ENCODE assay signal across 1 cellular context in the genomic region with DNA sequence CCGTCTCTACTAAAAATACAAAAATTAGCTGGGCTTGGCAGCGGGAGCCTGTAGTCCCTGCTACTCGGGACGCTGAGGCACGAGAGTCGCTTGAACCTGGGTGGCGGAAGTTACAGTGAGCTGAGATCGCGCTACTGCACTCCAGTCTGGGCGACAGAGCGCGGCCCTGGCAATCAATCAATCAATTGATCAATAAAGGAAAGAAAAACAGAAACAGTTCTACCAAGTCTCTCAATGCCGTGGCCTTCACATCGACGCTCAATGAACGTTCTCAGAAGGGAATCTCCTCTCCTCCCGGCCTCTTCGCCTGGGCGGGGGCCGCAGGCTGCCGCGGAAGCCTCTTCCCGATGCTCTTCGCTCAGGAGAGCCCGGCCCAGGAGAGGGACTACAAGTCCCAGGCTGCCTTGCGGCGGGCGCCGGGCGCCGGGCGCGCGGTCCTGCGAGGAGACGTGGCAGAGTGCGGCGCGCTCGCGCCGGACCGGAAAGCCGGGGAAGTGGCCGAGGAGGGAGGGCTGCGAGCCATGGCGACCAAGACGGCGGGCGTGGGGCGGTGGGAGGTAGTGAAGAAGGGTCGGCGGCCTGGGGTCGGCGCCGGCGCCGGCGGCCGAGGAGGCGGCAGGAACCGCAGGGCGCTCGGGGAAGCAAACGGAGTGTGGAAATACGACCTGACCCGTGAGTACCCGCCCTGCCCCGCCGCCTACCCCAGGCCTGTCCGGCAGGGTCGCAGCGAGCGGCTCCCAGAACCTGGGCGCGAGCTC.
TF ChIP-seq lines count a peak whose summit lies in the region.

A gene with protein sequence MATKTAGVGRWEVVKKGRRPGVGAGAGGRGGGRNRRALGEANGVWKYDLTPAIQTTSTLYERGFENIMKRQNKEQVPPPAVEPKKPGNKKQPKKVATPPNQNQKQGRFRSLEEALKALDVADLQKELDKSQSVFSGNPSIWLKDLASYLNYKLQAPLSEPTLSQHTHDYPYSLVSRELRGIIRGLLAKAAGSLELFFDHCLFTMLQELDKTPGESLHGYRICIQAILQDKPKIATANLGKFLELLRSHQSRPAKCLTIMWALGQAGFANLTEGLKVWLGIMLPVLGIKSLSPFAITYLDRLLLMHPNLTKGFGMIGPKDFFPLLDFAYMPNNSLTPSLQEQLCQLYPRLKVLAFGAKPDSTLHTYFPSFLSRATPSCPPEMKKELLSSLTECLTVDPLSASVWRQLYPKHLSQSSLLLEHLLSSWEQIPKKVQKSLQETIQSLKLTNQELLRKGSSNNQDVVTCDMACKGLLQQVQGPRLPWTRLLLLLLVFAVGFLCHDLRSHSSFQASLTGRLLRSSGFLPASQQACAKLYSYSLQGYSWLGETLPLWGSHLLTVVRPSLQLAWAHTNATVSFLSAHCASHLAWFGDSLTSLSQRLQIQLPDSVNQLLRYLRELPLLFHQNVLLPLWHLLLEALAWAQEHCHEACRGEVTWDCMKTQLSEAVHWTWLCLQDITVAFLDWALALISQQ (plus strand): TSS at position 471 of the 758 bp plus-strand sequence. CDS start 51 bp downstream, at position 522.

TF ChIP-seq in HepG2, 621 proteins besides CTCF, POLR2A, EP300 and RAD21 (continued from another document and continues in another):
- TF ChIP-seq, protein P1, sequence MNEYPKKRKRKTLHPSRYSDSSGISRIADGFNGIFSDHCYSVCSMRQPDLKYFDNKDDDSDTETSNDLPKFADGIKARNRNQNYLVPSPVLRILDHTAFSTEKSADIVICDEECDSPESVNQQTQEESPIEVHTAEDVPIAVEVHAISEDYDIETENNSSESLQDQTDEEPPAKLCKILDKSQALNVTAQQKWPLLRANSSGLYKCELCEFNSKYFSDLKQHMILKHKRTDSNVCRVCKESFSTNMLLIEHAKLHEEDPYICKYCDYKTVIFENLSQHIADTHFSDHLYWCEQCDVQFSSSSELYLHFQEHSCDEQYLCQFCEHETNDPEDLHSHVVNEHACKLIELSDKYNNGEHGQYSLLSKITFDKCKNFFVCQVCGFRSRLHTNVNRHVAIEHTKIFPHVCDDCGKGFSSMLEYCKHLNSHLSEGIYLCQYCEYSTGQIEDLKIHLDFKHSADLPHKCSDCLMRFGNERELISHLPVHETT (CRISPR knock-in tag; conservative IDR thresholded peaks at IDR 0.05): peak; percentile 66; the same call in 1 of the 2 replicates
- peak; percentile 85 for TF ChIP-seq XRCC5 (optimal IDR thresholded peaks at IDR 0.05; ENCODE audit: low read length)
- TF ChIP-seq ZFP82 (CRISPR knock-in tag; IDR thresholded peaks at IDR 0.05; ENCODE audit: borderline replicate concordance): peak; percentile 98
- TF ChIP-seq IKZF4 (CRISPR knock-in tag; IDR thresholded peaks at IDR 0.05; ENCODE audit: borderline replicate concordance, low read depth, not compliant biosample characterization): peak; percentile 90
- TF ChIP-seq, protein P2, sequence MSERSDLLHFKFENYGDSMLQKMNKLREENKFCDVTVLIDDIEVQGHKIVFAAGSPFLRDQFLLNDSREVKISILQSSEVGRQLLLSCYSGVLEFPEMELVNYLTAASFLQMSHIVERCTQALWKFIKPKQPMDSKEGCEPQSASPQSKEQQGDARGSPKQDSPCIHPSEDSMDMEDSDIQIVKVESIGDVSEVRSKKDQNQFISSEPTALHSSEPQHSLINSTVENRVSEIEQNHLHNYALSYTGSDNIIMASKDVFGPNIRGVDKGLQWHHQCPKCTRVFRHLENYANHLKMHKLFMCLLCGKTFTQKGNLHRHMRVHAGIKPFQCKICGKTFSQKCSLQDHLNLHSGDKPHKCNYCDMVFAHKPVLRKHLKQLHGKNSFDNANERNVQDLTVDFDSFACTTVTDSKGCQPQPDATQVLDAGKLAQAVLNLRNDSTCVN (CRISPR knock-in tag; IDR thresholded peaks at IDR 0.05; ENCODE audit: borderline replicate concordance): peak; percentile 47; the same call in 1 of the 2 replicates
- peak; percentile 56; the same call in 1 of the 2 replicates for TF ChIP-seq IRF2 (CRISPR knock-in tag; IDR thresholded peaks at IDR 0.05)
- TF ChIP-seq NCOA5 (CRISPR knock-in tag; IDR thresholded peaks at IDR 0.05): no peak
- TF ChIP-seq ZMYM4 (CRISPR knock-in tag; IDR thresholded peaks at IDR 0.05): no peak
- TF ChIP-seq ZNF225 (CRISPR knock-in tag; IDR thresholded peaks at IDR 0.05): peak; percentile 49; the same call in 1 of the 2 replicates
- TF ChIP-seq NR3C1 (CRISPR knock-in tag; IDR thresholded peaks at IDR 0.05): no peak
- TF ChIP-seq, protein P3, sequence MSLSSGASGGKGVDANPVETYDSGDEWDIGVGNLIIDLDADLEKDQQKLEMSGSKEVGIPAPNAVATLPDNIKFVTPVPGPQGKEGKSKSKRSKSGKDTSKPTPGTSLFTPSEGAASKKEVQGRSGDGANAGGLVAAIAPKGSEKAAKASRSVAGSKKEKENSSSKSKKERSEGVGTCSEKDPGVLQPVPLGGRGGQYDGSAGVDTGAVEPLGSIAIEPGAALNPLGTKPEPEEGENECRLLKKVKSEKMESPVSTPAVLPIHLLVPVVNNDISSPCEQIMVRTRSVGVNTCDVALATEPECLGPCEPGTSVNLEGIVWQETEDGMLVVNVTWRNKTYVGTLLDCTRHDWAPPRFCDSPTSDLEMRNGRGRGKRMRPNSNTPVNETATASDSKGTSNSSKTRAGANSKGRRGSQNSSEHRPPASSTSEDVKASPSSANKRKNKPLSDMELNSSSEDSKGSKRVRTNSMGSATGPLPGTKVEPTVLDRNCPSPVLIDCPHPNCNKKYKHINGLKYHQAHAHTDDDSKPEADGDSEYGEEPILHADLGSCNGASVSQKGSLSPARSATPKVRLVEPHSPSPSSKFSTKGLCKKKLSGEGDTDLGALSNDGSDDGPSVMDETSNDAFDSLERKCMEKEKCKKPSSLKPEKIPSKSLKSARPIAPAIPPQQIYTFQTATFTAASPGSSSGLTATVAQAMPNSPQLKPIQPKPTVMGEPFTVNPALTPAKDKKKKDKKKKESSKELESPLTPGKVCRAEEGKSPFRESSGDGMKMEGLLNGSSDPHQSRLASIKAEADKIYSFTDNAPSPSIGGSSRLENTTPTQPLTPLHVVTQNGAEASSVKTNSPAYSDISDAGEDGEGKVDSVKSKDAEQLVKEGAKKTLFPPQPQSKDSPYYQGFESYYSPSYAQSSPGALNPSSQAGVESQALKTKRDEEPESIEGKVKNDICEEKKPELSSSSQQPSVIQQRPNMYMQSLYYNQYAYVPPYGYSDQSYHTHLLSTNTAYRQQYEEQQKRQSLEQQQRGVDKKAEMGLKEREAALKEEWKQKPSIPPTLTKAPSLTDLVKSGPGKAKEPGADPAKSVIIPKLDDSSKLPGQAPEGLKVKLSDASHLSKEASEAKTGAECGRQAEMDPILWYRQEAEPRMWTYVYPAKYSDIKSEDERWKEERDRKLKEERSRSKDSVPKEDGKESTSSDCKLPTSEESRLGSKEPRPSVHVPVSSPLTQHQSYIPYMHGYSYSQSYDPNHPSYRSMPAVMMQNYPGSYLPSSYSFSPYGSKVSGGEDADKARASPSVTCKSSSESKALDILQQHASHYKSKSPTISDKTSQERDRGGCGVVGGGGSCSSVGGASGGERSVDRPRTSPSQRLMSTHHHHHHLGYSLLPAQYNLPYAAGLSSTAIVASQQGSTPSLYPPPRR (CRISPR knock-in tag; IDR thresholded peaks at IDR 0.05; ENCODE audit: borderline replicate concordance): peak; percentile 66
- TF ChIP-seq ZFP41 (CRISPR knock-in tag; IDR thresholded peaks at IDR 0.05; ENCODE audit: borderline replicate concordance): no peak
- peak; percentile 100 for TF ChIP-seq YEATS4 (CRISPR knock-in tag; IDR thresholded peaks at IDR 0.05; ENCODE audit: borderline replicate concordance)
- no peak for TF ChIP-seq REL (CRISPR knock-in tag; conservative IDR thresholded peaks at IDR 0.05)
- no peak for TF ChIP-seq XBP1 (CRISPR knock-in tag; IDR thresholded peaks at IDR 0.05)
- peak; percentile 66; the same call in 1 of the 2 replicates for TF ChIP-seq ZKSCAN8 (CRISPR knock-in tag; IDR thresholded peaks at IDR 0.05; ENCODE audit: borderline replicate concordance)
- TF ChIP-seq, protein P4, sequence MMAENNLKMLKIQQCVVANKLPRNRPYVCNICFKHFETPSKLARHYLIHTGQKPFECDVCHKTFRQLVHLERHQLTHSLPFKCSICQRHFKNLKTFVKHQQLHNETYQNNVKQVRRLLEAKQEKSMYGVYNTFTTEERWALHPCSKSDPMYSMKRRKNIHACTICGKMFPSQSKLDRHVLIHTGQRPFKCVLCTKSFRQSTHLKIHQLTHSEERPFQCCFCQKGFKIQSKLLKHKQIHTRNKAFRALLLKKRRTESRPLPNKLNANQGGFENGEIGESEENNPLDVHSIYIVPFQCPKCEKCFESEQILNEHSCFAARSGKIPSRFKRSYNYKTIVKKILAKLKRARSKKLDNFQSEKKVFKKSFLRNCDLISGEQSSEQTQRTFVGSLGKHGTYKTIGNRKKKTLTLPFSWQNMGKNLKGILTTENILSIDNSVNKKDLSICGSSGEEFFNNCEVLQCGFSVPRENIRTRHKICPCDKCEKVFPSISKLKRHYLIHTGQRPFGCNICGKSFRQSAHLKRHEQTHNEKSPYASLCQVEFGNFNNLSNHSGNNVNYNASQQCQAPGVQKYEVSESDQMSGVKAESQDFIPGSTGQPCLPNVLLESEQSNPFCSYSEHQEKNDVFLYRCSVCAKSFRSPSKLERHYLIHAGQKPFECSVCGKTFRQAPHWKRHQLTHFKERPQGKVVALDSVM (CRISPR knock-in tag; IDR thresholded peaks at IDR 0.05): peak; percentile 11; the same call in 1 of the 2 replicates
- peak; percentile 17; the same call in 1 of the 2 replicates for TF ChIP-seq ESRRA (CRISPR knock-in tag; IDR thresholded peaks at IDR 0.05; ENCODE audit: low read depth)
- TF ChIP-seq ZNF446 (CRISPR knock-in tag; IDR thresholded peaks at IDR 0.05): no peak; the same call in 1 of the 2 replicates
- TF ChIP-seq ZNF331 (CRISPR knock-in tag; IDR thresholded peaks at IDR 0.05): peak; percentile 69; the same call in 1 of the 2 replicates
- TF ChIP-seq, protein P5, sequence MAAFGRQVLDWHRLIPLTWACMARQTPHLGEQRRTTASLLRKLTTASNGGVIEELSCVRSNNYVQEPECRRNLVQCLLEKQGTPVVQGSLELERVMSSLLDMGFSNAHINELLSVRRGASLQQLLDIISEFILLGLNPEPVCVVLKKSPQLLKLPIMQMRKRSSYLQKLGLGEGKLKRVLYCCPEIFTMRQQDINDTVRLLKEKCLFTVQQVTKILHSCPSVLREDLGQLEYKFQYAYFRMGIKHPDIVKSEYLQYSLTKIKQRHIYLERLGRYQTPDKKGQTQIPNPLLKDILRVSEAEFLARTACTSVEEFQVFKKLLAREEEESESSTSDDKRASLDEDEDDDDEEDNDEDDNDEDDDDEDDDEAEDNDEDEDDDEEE (CRISPR knock-in tag; IDR thresholded peaks at IDR 0.05): peak; percentile 90; the same call in 1 of the 2 replicates
- peak; percentile 82 for TF ChIP-seq ISL2 (CRISPR knock-in tag; IDR thresholded peaks at IDR 0.05)
- 0 out of 2 replicates have a peak, but pooled peaks have one; percentile 16 for TF ChIP-seq ZNF263 (CRISPR knock-in tag; IDR thresholded peaks at IDR 0.05)
- no peak for TF ChIP-seq IKZF1 (IDR thresholded peaks at IDR 0.05)
- TF ChIP-seq TOPORS (CRISPR knock-in tag; IDR thresholded peaks at IDR 0.05): peak; percentile 76
- peak; percentile 53; the same call in 1 of the 2 replicates for TF ChIP-seq MTF1 (CRISPR knock-in tag; IDR thresholded peaks at IDR 0.05)
- TF ChIP-seq ZNF550 (CRISPR knock-in tag; IDR thresholded peaks at IDR 0.05; ENCODE audit: borderline replicate concordance): no peak
- peak; percentile 86 for TF ChIP-seq SRSF1 (optimal IDR thresholded peaks at IDR 0.05; ENCODE audit: low read depth, low read length)
- TF ChIP-seq, protein P6, sequence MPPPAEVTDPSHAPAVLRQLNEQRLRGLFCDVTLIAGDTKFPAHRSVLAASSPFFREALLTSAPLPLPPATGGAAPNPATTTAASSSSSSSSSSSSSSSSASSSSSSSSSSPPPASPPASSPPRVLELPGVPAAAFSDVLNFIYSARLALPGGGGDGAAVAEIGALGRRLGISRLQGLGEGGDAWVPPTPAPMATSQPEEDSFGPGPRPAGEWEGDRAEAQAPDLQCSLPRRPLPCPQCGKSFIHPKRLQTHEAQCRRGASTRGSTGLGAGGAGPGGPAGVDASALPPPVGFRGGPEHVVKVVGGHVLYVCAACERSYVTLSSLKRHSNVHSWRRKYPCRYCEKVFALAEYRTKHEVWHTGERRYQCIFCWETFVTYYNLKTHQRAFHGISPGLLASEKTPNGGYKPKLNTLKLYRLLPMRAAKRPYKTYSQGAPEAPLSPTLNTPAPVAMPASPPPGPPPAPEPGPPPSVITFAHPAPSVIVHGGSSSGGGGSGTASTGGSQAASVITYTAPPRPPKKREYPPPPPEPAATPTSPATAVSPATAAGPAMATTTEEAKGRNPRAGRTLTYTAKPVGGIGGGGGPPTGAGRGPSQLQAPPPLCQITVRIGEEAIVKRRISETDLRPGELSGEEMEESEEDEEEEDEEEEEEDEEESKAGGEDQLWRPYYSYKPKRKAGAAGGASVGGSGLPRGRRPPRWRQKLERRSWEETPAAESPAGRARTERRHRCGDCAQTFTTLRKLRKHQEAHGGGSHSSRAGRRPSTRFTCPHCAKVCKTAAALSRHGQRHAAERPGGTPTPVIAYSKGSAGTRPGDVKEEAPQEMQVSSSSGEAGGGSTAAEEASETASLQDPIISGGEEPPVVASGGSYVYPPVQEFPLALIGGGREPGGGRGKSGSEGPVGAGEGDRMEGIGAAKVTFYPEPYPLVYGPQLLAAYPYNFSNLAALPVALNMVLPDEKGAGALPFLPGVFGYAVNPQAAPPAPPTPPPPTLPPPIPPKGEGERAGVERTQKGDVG (CRISPR knock-in tag; IDR thresholded peaks at IDR 0.05; ENCODE audit: borderline replicate concordance): no peak
- TF ChIP-seq, protein P7, sequence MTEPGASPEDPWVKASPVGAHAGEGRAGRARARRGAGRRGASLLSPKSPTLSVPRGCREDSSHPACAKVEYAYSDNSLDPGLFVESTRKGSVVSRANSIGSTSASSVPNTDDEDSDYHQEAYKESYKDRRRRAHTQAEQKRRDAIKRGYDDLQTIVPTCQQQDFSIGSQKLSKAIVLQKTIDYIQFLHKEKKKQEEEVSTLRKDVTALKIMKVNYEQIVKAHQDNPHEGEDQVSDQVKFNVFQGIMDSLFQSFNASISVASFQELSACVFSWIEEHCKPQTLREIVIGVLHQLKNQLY (CRISPR knock-in tag; IDR thresholded peaks at IDR 0.05): no peak
- no peak for TF ChIP-seq ATF7 (IDR thresholded peaks at IDR 0.05)
- TF ChIP-seq ATF7 (CRISPR knock-in tag; IDR thresholded peaks at IDR 0.05): no peak
